21 cellular contexts compared by ENCODE assay signal in genomic region chr1:208603721-208604120, GRCh38.
"Had no signal": no experiment of that assay in that cellular context is flagged by ENCODE, and none has a peak within 500 bp of the region (broad histone marks: within the 10 kb centered on the region; RNA-seq: fewer than 3 reads in every experiment).

No MANE protein-coding gene starts in this region.

- ATAC-seq: heart right ventricle, left lobe of liver, right cardiac atrium, WTC11 had no signal

- H3K27me3 ChIP-seq: breast epithelium, heart right ventricle, upper lobe of left lung had no signal

- H3K79me2 ChIP-seq: parathyroid adenoma had no signal

- H3K4me1 ChIP-seq: breast epithelium, parathyroid adenoma, upper lobe of left lung had no signal

- H3K9me3 ChIP-seq: breast epithelium, heart right ventricle, upper lobe of left lung had no signal

- H3K27ac ChIP-seq: breast epithelium, heart right ventricle, parathyroid adenoma, upper lobe of left lung had no signal

- H3K36me3 ChIP-seq: breast epithelium, heart right ventricle, upper lobe of left lung had no signal

- H3K9ac ChIP-seq: parathyroid adenoma had no signal

- FAIRE-seq: kidney had no signal

- H2AFZ ChIP-seq: parathyroid adenoma had no signal

- H3K4me3 ChIP-seq: breast epithelium, heart right ventricle, lung, upper lobe of left lung had no signal

- DNase-seq: activated CD8-positive, alpha-beta memory T cell treated with anti-CD3 and anti-CD28 coated beads, Interleukin-2, amount 50 U/mL, for 48 hours; activated naive CD4-positive, alpha-beta T cell treated with Interleukin-2 at 50 U/mL for 16 hours; activated naive CD8-positive, alpha-beta T cell treated with anti-CD3 and anti-CD28 coated beads for 36 hours; activated T-cell treated with anti-CD3 and anti-CD28 coated beads, Interleukin-2, amount 50 U/mL, for 4 hours; cerebellar nuclear complex; cortex of kidney; heart right ventricle; kidney; naive B cell; nucleus accumbens; right cardiac atrium; stimulated activated CD4-positive, alpha-beta T cell treated with anti-CD3 and anti-CD28 coated beads, Interleukin-12 subunit alpha, Interleukin-12 subunit beta, amount 100 ng/mL, for 4 hours; stimulated activated CD4-positive, alpha-beta T cell treated with anti-CD3 and anti-CD28 coated beads, Interleukin-4, amount 100 ng/mL, for 4 hours; stimulated activated naive CD8-positive, alpha-beta T cell treated with anti-CD3 and anti-CD28 coated beads, Interleukin-15, Interleukin-2, amounts not matched to agents 100 U/mL and 50 U/mL, for 24 hours; T-helper 9 cell; upper lobe of left lung had no signal
